In the genomic region with DNA sequence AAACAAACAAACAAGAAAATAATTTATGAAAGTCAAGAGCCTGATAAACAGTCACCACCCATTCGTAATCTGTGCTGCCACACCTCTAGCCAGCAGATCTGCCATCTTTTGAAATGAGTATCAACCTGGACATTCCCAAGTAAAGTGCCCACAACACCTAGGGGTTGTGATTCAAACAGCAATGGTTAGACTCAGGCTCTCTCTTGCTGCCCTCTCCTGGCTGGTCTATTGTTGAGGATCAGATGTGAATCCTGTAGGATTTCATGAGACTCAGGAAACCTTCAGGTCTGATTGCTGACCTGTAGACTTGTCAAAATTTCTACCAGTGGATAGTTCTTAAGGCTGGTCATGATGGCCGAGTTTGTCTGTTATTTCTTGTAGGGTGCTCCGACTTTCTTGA, we compare ENCODE assay signal across 9 cellular contexts. TPM values are rescaled to one million over a fixed set of nuclear protein-coding genes. Genes with fewer than 3 reads are reported as not detected.
DNase-seq lines count a peak whose midpoint lies in the region; ATAC-seq, FAIRE-seq and TF ChIP-seq lines count a peak whose summit lies in the region.
"Had no signal": no experiment of that assay in that cellular context is flagged by ENCODE, and none has a peak within 500 bp of the region (broad histone marks: within the 10 kb centered on the region; RNA-seq: fewer than 3 reads in every experiment).

No MANE protein-coding gene starts in this region.

- peak; percentile 44 for TF ChIP-seq CTCF in Loucy (conservative IDR thresholded peaks at IDR 0.05; ENCODE audit: low read length)
- peak; percentile 69 for TF ChIP-seq CTCF in chondrocyte (IDR thresholded peaks at IDR 0.05)
- TF ChIP-seq CTCF in neutrophil (IDR thresholded peaks at IDR 0.05): no peak

- H3K79me2 ChIP-seq in Loucy (ENCODE audit: insufficient read depth, low read length): peaks cover 26% of the 10 kb centered on the region

- H2AFZ ChIP-seq in Loucy (ENCODE audit: low read length): no peak overlapping the region

- H3K9me2 ChIP-seq in Loucy (replicated peaks; ENCODE audit: low read depth, low read length): no peaks in the 10 kb centered on the region

- H3K9me3 ChIP-seq in Loucy (ENCODE audit: insufficient read depth, low read depth, low read length) (no peaks in the 10 kb centered on the region), neutrophil (no peaks in the 10 kb centered on the region)
- H3K9me3 ChIP-seq: pancreas had no signal

- H3K27ac ChIP-seq in neutrophil: peak overlapping the region; percentile 92
- H3K27ac ChIP-seq: pancreas had no signal

- H3K36me3 ChIP-seq in Loucy (ENCODE audit: insufficient read depth, low read length): peaks cover 7% of the 10 kb centered on the region; the same call in 1 of the 2 replicates
- peaks cover 13% of the 10 kb centered on the region for H3K36me3 ChIP-seq in neutrophil

- H3F3A ChIP-seq in Loucy (ENCODE audit: low read depth): peaks cover 5% of the 10 kb centered on the region; the same call in 1 of the 2 replicates

- H3K27ac Mint-ChIP-seq in chondrocyte (ENCODE audit: unreplicated experiment): no peak overlapping the region

- ATAC-seq in HG02870 (IDR thresholded peaks at IDR 0.05; ENCODE audit: unreplicated experiment) (no peak), HG03457 (IDR thresholded peaks at IDR 0.05; ENCODE audit: unreplicated experiment) (no peak)

- H4K20me1 ChIP-seq in Loucy (ENCODE audit: insufficient read depth, low read length, poor library complexity, severe bottlenecking): no peaks in the 10 kb centered on the region

- peaks cover 19% of the 10 kb centered on the region for H3K4me1 Mint-ChIP-seq in chondrocyte (ENCODE audit: low read depth)

- H3K4me1 ChIP-seq in Loucy (ENCODE audit: insufficient read depth, low read length, poor library complexity, severe bottlenecking): peaks cover 52% of the 10 kb centered on the region
- peaks cover 44 to 71% of the 10 kb centered on the region in 2 experiments for H3K4me1 ChIP-seq in neutrophil (ENCODE audit: control insufficient read depth in 1 of 2, insufficient read depth in 1 of 2, low read depth in 1 of 2, low read length in 1 of 2)

- no peak for FAIRE-seq in frontal cortex (lab: Jason Lieb, UNC)
- FAIRE-seq: pancreas had no signal

- H3K4me3 ChIP-seq in Loucy (ENCODE audit: low read length, poor library complexity, severe bottlenecking) (no peak overlapping the region), neutrophil (ENCODE audit: low read depth in 1 of 2, low read length in 1 of 2) (no peak overlapping the region)
- H3K4me3 ChIP-seq: pancreas had no signal

- H3K4me2 ChIP-seq in Loucy (ENCODE audit: low read depth, low read length, poor library complexity, severe bottlenecking): no peak overlapping the region

- H3K27me3 ChIP-seq in Loucy (ENCODE audit: insufficient read depth, low read length, poor library complexity, severe bottlenecking) (no peaks in the 10 kb centered on the region), neutrophil (no peaks in the 10 kb centered on the region)
- H3K27me3 ChIP-seq: pancreas had no signal

- H3K9ac ChIP-seq in Loucy (ENCODE audit: low read depth, low read length, poor library complexity, severe bottlenecking): no peak overlapping the region

- no peak overlapping the region for H3K4me3 Mint-ChIP-seq in chondrocyte (ENCODE audit: unreplicated experiment)

- DNase-seq in NCI-H1092 treated with DMSO at 0.1 percent for 48 hours (lab: John Stamatoyannopoulos, UW) (peak; percentile 21), NCI-H1092 (lab: John Stamatoyannopoulos, UW) (no peak), chondrocyte (ENCODE audit: low spot score) (no peak), frontal cortex (ENCODE audit: low spot score in 2 of 2) (no peak)
- DNase-seq: pancreas had no signal

- no peaks in the 10 kb centered on the region for H3K36me3 Mint-ChIP-seq in chondrocyte (ENCODE audit: low read depth)

- H3K27me3 Mint-ChIP-seq in chondrocyte (ENCODE audit: low read depth): peaks cover 4% of the 10 kb centered on the region

- no peaks in the 10 kb centered on the region for H3K9me3 Mint-ChIP-seq in chondrocyte (ENCODE audit: low read depth)

RNA-seq across cellular contexts. Expression of a gene that starts 26.8 kb away (rescaled TPM):
- 9.3 to 13.6 TPM (median 9.3 TPM) in 3 replicates for total RNA-seq in chondrocyte
- total RNA-seq in frontal cortex: 23.2 TPM
